In genomic region chr10:101016814-101017213, GRCh38 we compare ENCODE assay signal across 20 cellular contexts. TPM values are rescaled to one million over a fixed set of nuclear protein-coding genes. Genes with fewer than 3 reads are reported as not detected.
DNase-seq lines count a peak whose midpoint lies in the region; ATAC-seq, FAIRE-seq and TF ChIP-seq lines count a peak whose summit lies in the region.
"Had no signal": no experiment of that assay in that cellular context is flagged by ENCODE, and none has a peak within 500 bp of the region (broad histone marks: within the 10 kb centered on the region; RNA-seq: fewer than 3 reads in every experiment).

No MANE protein-coding gene starts in this region.

- peaks cover 0 to 10% (median 0%) of the 10 kb centered on the region in 11 experiments; a peak in 1 of 22 replicates for H4K20me1 ChIP-seq in BLaER1 treated with 17β-estradiol and CSF1 and Interleukin-3, amounts not matched to agents 10 nM and 100 nM
- no peaks in the 10 kb centered on the region for H4K20me1 ChIP-seq in Karpas-422 (ENCODE audit: insufficient read depth, low read depth, low read length)

- no peaks in the 10 kb centered on the region for H3K36me3 Mint-ChIP-seq in nephron progenitor cell (ENCODE audit: low read depth)
- H3K36me3 Mint-ChIP-seq: CD14-positive monocyte had no signal

- H3K9me2 ChIP-seq in Karpas-422 (replicated peaks; ENCODE audit: insufficient read depth, low read length) = no peaks in the 10 kb centered on the region

- H3K27me3 Mint-ChIP-seq in nephron progenitor cell (ENCODE audit: low read depth, poor library complexity) = peaks cover 70% of the 10 kb centered on the region

- no peaks in the 10 kb centered on the region for H3K9me3 Mint-ChIP-seq in nephron progenitor cell
- H3K9me3 Mint-ChIP-seq: CD4-positive, alpha-beta T cell; CD8-positive, alpha-beta memory T cell; GM23338; HFFc6 had no signal

- DNase-seq in Karpas-422 = peak; percentile 53
- no peak for DNase-seq in nephron progenitor cell
- no peak for DNase-seq in GOT3 (lab: John Stamatoyannopoulos, UW)
- no peak for DNase-seq in urothelium cell line (ENCODE audit: low spot score)
- DNase-seq: CD4-positive, alpha-beta T cell; CD8-positive, alpha-beta memory T cell; DMS 273 treated with DMSO at 0.1 percent for 48 hours; DMS79; EL; GDM1; HFFc6 had no signal

- no peak for FAIRE-seq in urothelium cell line (lab: Jason Lieb, UNC)
- FAIRE-seq: D721Med, GM12878, GM19239, H54 had no signal

- H3K27ac ChIP-seq in BLaER1 treated with 17β-estradiol and CSF1 and Interleukin-3, amounts not matched to agents 10 nM and 100 nM = peak overlapping the region in 1 of 11 experiments; percentile 95; a peak in 1 of 22 replicates
- H3K27ac ChIP-seq in Karpas-422 (ENCODE audit: low read length) = peak overlapping the region; percentile 92

- H3K4me3 ChIP-seq in BLaER1 treated with 17β-estradiol and CSF1 and Interleukin-3, amounts not matched to agents 10 nM and 100 nM = no peak overlapping the region
- peak overlapping the region; percentile 57 for H3K4me3 ChIP-seq in Karpas-422 (ENCODE audit: low read length)
- H3K4me3 ChIP-seq: GM12878, GM23338, HAP-1 had no signal

- no peaks in the 10 kb centered on the region; a peak in 1 of 22 replicates for H3K27me3 ChIP-seq in BLaER1 treated with 17β-estradiol and CSF1 and Interleukin-3, amounts not matched to agents 10 nM and 100 nM
- H3K27me3 ChIP-seq in Karpas-422 (ENCODE audit: low read length) = no peaks in the 10 kb centered on the region

- no peaks in the 10 kb centered on the region for H3K36me3 ChIP-seq in BLaER1 treated with 17β-estradiol and CSF1 and Interleukin-3, amounts not matched to agents 10 nM and 100 nM
- no peaks in the 10 kb centered on the region for H3K36me3 ChIP-seq in Karpas-422 (ENCODE audit: insufficient read depth, low read length)
- H3K36me3 ChIP-seq: HAP-1 had no signal

- no peak for ATAC-seq in GM21825 (IDR thresholded peaks at IDR 0.05; ENCODE audit: unreplicated experiment)
- ATAC-seq: GM12878, GM23338 had no signal

- TF ChIP-seq CTCF in nephron progenitor cell (IDR thresholded peaks at IDR 0.05) = no peak

- H3K9me3 ChIP-seq in BLaER1 treated with 17β-estradiol and CSF1 and Interleukin-3, amounts not matched to agents 10 nM and 100 nM (replicated peaks in 1 of 11) = no peaks in the 10 kb centered on the region
- no peaks in the 10 kb centered on the region for H3K9me3 ChIP-seq in Karpas-422 (ENCODE audit: low read length)
- H3K9me3 ChIP-seq: HAP-1 had no signal

- peaks cover 85 to 100% (median 94%) of the 10 kb centered on the region in 10 experiments for H3K4me1 ChIP-seq in BLaER1 treated with 17β-estradiol and CSF1 and Interleukin-3, amounts not matched to agents 10 nM and 100 nM
- H3K4me1 ChIP-seq in Karpas-422 (ENCODE audit: low read length) = peaks cover 64% of the 10 kb centered on the region
- H3K4me1 ChIP-seq: HAP-1 had no signal

- peaks cover 62% of the 10 kb centered on the region for H3K4me1 Mint-ChIP-seq in nephron progenitor cell

- peak overlapping the region; percentile 36 to 98 (median 91); a peak in 20 of 22 replicates for H3K4me2 ChIP-seq in BLaER1 treated with 17β-estradiol and CSF1 and Interleukin-3, amounts not matched to agents 10 nM and 100 nM
- peak overlapping the region; percentile 95 for H3K4me2 ChIP-seq in Karpas-422 (ENCODE audit: low read depth, low read length, poor library complexity, severe bottlenecking)
- H3K4me2 ChIP-seq: GM23338 had no signal

- no peak overlapping the region for H3K4me3 Mint-ChIP-seq in nephron progenitor cell
- H3K4me3 Mint-ChIP-seq: CD4-positive, alpha-beta T cell; CD8-positive, alpha-beta memory T cell; HFFc6 had no signal

- H2AFZ ChIP-seq in Karpas-422 (ENCODE audit: low read length) = no peak overlapping the region
- H2AFZ ChIP-seq: GM23338 had no signal

- H3K27ac Mint-ChIP-seq in nephron progenitor cell = peak overlapping the region; percentile 42
- H3K27ac Mint-ChIP-seq: CD4-positive, alpha-beta T cell; CD8-positive, alpha-beta memory T cell; GM23338 had no signal

- H3K79me2 ChIP-seq in Karpas-422 (ENCODE audit: low read length) = no peaks in the 10 kb centered on the region

- peak overlapping the region in 4 of 11 experiments; percentile 23 to 50 (median 32); a peak in 1 of 22 replicates for H3K9ac ChIP-seq in BLaER1 treated with 17β-estradiol and CSF1 and Interleukin-3, amounts not matched to agents 10 nM and 100 nM
- H3K9ac ChIP-seq in Karpas-422 (ENCODE audit: low read length) = peak overlapping the region; percentile 61

RNA-seq across cellular contexts. Expression of gene PDZD7, which starts 14.1 kb away (rescaled TPM):
- total RNA-seq in Karpas-422 (2014; rRNA removed; shearing (Covaris generic); ENCODE audit: low replicate concordance) = 2.6 and 3.0 TPM in 2 replicates
- total RNA-seq: GM12878 had no signal

RNA-seq across cellular contexts. Expression of gene SFXN3, which starts 14.2 kb away (rescaled TPM):
- 8.5 and 13.6 TPM in 2 replicates for total RNA-seq in Karpas-422 (2014; rRNA removed; shearing (Covaris generic); ENCODE audit: low replicate concordance)

RNA-seq across cellular contexts. Expression of gene LZTS2, which starts 17.2 kb away (rescaled TPM):
- total RNA-seq in Karpas-422 (2014; rRNA removed; shearing (Covaris generic); ENCODE audit: low replicate concordance) = 11.3 and 23.9 TPM in 2 replicates

RNA-seq across cellular contexts. Expression of gene TWNK, which starts 29.5 kb away (rescaled TPM):
- 14.5 and 17.0 TPM in 2 replicates for total RNA-seq in Karpas-422 (2014; rRNA removed; shearing (Covaris generic); ENCODE audit: low replicate concordance)

RNA-seq across cellular contexts. Expression of gene MRPL43, which starts 29.5 kb away (rescaled TPM):
- 86.3 and 93.9 TPM in 2 replicates for total RNA-seq in Karpas-422 (2014; rRNA removed; shearing (Covaris generic); ENCODE audit: low replicate concordance)
